ENCODE assay signal across 9 cellular contexts in genomic region chr1:156356875-156357534, GRCh38. TPM values are rescaled to one million over a fixed set of nuclear protein-coding genes. Genes with fewer than 3 reads are reported as not detected.
DNase-seq lines count a peak whose midpoint lies in the region; ATAC-seq lines count a peak whose summit lies in the region.
"Had no signal": no experiment of that assay in that cellular context is flagged by ENCODE, and none has a peak within 500 bp of the region (broad histone marks: within the 10 kb centered on the region; RNA-seq: fewer than 3 reads in every experiment).

No MANE protein-coding gene starts in this region.

- H3K27me3 Mint-ChIP-seq in stimulated activated naive CD8-positive, alpha-beta T cell treated with anti-CD3 and anti-CD28 coated beads, Interleukin-15, amount 100 ng/mL, for 72 hours = peaks cover 47% of the 10 kb centered on the region

- peak overlapping the region in 1 of 2 donors; percentile 42 for H3K4me3 Mint-ChIP-seq in stimulated activated naive CD8-positive, alpha-beta T cell treated with anti-CD3 and anti-CD28 coated beads, Interleukin-15, amount 100 ng/mL, for 72 hours

- H3K27me3 ChIP-seq in BLaER1 = peaks cover 38% of the 10 kb centered on the region

- DNase-seq in NCI-H2081 (lab: John Stamatoyannopoulos, UW) = peak; percentile 89
- peak; percentile 75 for DNase-seq in activated CD4-positive, alpha-beta T cell treated with anti-CD3 and anti-CD28 coated beads for 48 hours
- DNase-seq in effector CD4-positive, alpha-beta T cell = peak; percentile 42
- DNase-seq in myocyte (ENCODE audit: low read depth) = peak; percentile 9
- DNase-seq in stimulated activated naive CD8-positive, alpha-beta T cell treated with anti-CD3 and anti-CD28 coated beads, Interleukin-15, amount 100 ng/mL, for 72 hours = peak; percentile 61 to 69

- H3K27ac ChIP-seq in BLaER1 = no peak overlapping the region

- no peaks in the 10 kb centered on the region for H3K9me3 ChIP-seq in BLaER1

- H3K9ac ChIP-seq in BLaER1 = no peak overlapping the region

- peak overlapping the region; percentile 44 for H3K4me2 ChIP-seq in BLaER1

- H3K36me3 ChIP-seq in BLaER1 = no peaks in the 10 kb centered on the region

- ATAC-seq in GM21737 (IDR thresholded peaks at IDR 0.05; ENCODE audit: unreplicated experiment) (peak; percentile 75), GM19328 (IDR thresholded peaks at IDR 0.05; ENCODE audit: unreplicated experiment) (no peak)
- ATAC-seq in stimulated activated naive CD8-positive, alpha-beta T cell treated with anti-CD3 and anti-CD28 coated beads, Interleukin-15, amount 100 ng/mL, for 72 hours = peak; percentile 99

- H3K4me1 ChIP-seq in BLaER1 = peaks cover 7% of the 10 kb centered on the region; the same call in 1 of the 2 replicates

- H3K4me1 Mint-ChIP-seq in stimulated activated naive CD8-positive, alpha-beta T cell treated with anti-CD3 and anti-CD28 coated beads, Interleukin-15, amount 100 ng/mL, for 72 hours = peaks cover 14% of the 10 kb centered on the region

- no peak overlapping the region for H3K4me3 ChIP-seq in BLaER1

- H3K9me3 Mint-ChIP-seq in stimulated activated naive CD8-positive, alpha-beta T cell treated with anti-CD3 and anti-CD28 coated beads, Interleukin-15, amount 100 ng/mL, for 72 hours = no peaks in the 10 kb centered on the region

- no peaks in the 10 kb centered on the region for H4K20me1 ChIP-seq in BLaER1

- peak overlapping the region in 1 of 2 donors; percentile 9 for H3K27ac Mint-ChIP-seq in stimulated activated naive CD8-positive, alpha-beta T cell treated with anti-CD3 and anti-CD28 coated beads, Interleukin-15, amount 100 ng/mL, for 72 hours

RNA-seq across cellular contexts. Expression of gene RHBG, which starts 12.0 kb away (rescaled TPM):
- not detected in 2 replicates for total RNA-seq in myocyte
- not detected for polyA plus RNA-seq in myocyte (2012)
- total RNA-seq: pulmonary artery endothelial cell had no signal

RNA-seq across cellular contexts. Expression of gene TSACC, which starts 18.7 kb away (rescaled TPM):
- not detected in 2 replicates for total RNA-seq in myocyte
- 0.98 TPM for polyA plus RNA-seq in myocyte (2012)
- total RNA-seq: pulmonary artery endothelial cell had no signal

RNA-seq across cellular contexts. Expression of gene CCT3, which starts 18.9 kb away (rescaled TPM):
- 271 and 331 TPM in 2 replicates for total RNA-seq in myocyte
- 179 TPM for polyA plus RNA-seq in myocyte (2012)

RNA-seq across cellular contexts. Expression of gene VHLL, which starts 57.9 kb away (rescaled TPM):
- not detected in 2 replicates for total RNA-seq in myocyte
- not detected for polyA plus RNA-seq in myocyte (2012)

Comparison
In these comparisons a context has a peak if more than half of its experiments do, and no peak if none do; other contexts are left out.
1. DNase-seq: peak in every context shown above with its lines; median percentile 89 in NCI-H2081; 75 in activated CD4-positive, alpha-beta T cell treated with anti-CD3 and anti-CD28 coated beads for 48 hours; 65 in stimulated activated naive CD8-positive, alpha-beta T cell treated with anti-CD3 and anti-CD28 coated beads, Interleukin-15, amount 100 ng/mL, for 72 hours; 42 in effector CD4-positive, alpha-beta T cell; 9 in myocyte.